ENCODE assay signal across 11 cellular contexts in genomic region chr4:22969314-22969896, GRCh38.
DNase-seq lines count a peak whose midpoint lies in the region; ATAC-seq and TF ChIP-seq lines count a peak whose summit lies in the region.
"Had no signal": no experiment of that assay in that cellular context is flagged by ENCODE, and none has a peak within 500 bp of the region (broad histone marks: within the 10 kb centered on the region; RNA-seq: fewer than 3 reads in every experiment).

No MANE protein-coding gene starts in this region.

- peak; percentile 90 for ATAC-seq in RWPE2 (ENCODE audit: low read depth)
- ATAC-seq: Right ventricle myocardium inferior had no signal

- H3K4me1 ChIP-seq in RWPE2 (ENCODE audit: insufficient read depth, poor library complexity, severe bottlenecking) = peaks cover 16% of the 10 kb centered on the region

- TF ChIP-seq CTCF in RWPE2 (IDR thresholded peaks at IDR 0.05; ENCODE audit: poor library complexity, severe bottlenecking) (no peak), foreskin fibroblast (IDR thresholded peaks at IDR 0.05; ENCODE audit: low read depth, low read length) (no peak)

- peak overlapping the region; percentile 76 for H3K27ac ChIP-seq in RWPE2 (ENCODE audit: poor library complexity, severe bottlenecking)
- H3K27ac ChIP-seq: stomach had no signal

- H3K27me3 ChIP-seq in RWPE2 (ENCODE audit: insufficient read depth, poor library complexity, severe bottlenecking) = no peaks in the 10 kb centered on the region
- H3K27me3 ChIP-seq: stomach had no signal

- intact Hi-C loops in head of caudate nucleus (cut with DNase I) = no loop called here

- DNase-seq in GM04504 (ENCODE audit: low read depth) (peak; percentile 40), RWPE2 (ENCODE audit: low spot score) (no peak), foreskin fibroblast (peak; percentile 29 to 57), stromal cell of bone marrow (ENCODE audit: low read depth) (peak; percentile 47), NCI-H524 (lab: John Stamatoyannopoulos, UW) (no peak), head of caudate nucleus (no peak)
- DNase-seq in effector CD8-positive, alpha-beta T cell (lab: John Stamatoyannopoulos, UW) = no peak
- DNase-seq: activated gamma-delta T cell treated with Interleukin-2 at 50 U/mL for 16 hours, NCI-H1092, stomach had no signal

- no peaks in the 10 kb centered on the region for H3K36me3 ChIP-seq in RWPE2 (ENCODE audit: low read depth)
- H3K36me3 ChIP-seq: stomach had no signal

- no peaks in the 10 kb centered on the region for H3K9me3 ChIP-seq in RWPE2 (ENCODE audit: severe bottlenecking)

- H3K4me3 ChIP-seq in RWPE2 (ENCODE audit: severe bottlenecking) (no peak overlapping the region), foreskin fibroblast (ENCODE audit: low read depth in 1 of 2, low read length in 2 of 2) (no peak overlapping the region)
- H3K4me3 ChIP-seq: stomach had no signal

Comparison
In these comparisons a context has a peak if more than half of its experiments do, and no peak if none do; other contexts are left out.
1. DNase-seq: peak in GM04504 (single experiment), foreskin fibroblast (2 of 2) and stromal cell of bone marrow (single experiment); none in RWPE2 (single experiment), NCI-H524 (0 of 2), head of caudate nucleus (0 of 42) and effector CD8-positive, alpha-beta T cell (single experiment).